Comparison of ENCODE assay signal across 1 cellular context in the genomic region with DNA sequence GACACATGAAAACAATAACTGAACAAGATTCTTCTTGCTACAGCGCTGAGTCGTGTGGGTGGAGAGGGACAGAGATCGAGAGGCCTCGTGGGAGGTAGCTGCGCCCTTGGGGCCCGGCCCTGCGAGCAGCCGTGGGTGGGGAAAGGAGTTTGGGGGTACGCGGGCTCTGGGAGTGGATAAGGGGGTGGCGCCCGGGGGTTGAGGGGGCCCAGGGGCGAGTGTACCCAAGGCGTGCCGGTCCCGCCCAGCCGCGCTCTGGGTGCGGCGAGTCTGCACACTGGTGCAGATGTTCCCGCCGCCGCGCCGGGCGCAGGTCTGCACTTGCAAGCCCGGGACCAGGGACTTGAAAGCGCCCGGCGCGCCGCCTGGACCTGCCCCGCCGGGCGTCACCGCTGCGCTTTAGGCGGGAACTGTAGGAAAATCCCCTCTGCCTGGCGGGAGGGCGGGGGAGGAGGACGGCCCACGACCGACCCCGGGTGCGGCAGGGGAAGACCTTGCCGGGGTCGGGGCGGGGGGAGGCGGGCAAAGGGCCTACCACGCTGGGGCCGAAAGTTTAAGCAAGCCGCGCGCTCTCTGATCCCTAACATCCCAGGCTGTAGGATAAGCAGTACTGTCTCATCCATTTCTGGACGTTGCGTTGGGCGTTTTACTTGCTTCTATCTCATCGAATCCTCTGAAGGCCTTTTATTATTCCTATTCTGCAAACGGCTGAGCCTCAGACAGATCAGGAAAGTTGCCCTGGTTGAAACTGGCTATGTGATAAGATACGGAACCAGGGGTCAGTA.
TF ChIP-seq lines count a peak whose summit lies in the region.

No MANE protein-coding gene starts in this region.

TF ChIP-seq in HepG2, 621 proteins besides CTCF, POLR2A, EP300 and RAD21 (continued from another document and continues in another):
- TF ChIP-seq SETDB1 (CRISPR knock-in tag; IDR thresholded peaks at IDR 0.05; ENCODE audit: borderline replicate concordance) (no peak), ZNF451 (CRISPR knock-in tag; IDR thresholded peaks at IDR 0.05) (no peak), YEATS4 (CRISPR knock-in tag; IDR thresholded peaks at IDR 0.05; ENCODE audit: borderline replicate concordance) (no peak), ZNF564 (CRISPR knock-in tag; IDR thresholded peaks at IDR 0.05) (0 out of 2 replicates have a peak, but pooled peaks have one; percentile 1), HNRNPLL (IDR thresholded peaks at IDR 0.05; ENCODE audit: low read depth, low read length, poor library complexity, severe bottlenecking) (peak; percentile 89), ZNF317 (CRISPR knock-in tag; IDR thresholded peaks at IDR 0.05) (0 out of 2 replicates have a peak, but pooled peaks have one; percentile 17), ZNF10 (CRISPR knock-in tag; IDR thresholded peaks at IDR 0.05; ENCODE audit: borderline replicate concordance, low read depth) (no peak), HOXA3 (CRISPR knock-in tag; IDR thresholded peaks at IDR 0.05) (peak; percentile 33; the same call in 1 of the 2 replicates), ZNF3 (CRISPR knock-in tag; IDR thresholded peaks at IDR 0.05) (no peak), KLF9 (CRISPR knock-in tag; IDR thresholded peaks at IDR 0.05; ENCODE audit: low read depth) (no peak), ZNF235 (CRISPR knock-in tag; IDR thresholded peaks at IDR 0.05; ENCODE audit: borderline replicate concordance) (0 out of 2 replicates have a peak, but pooled peaks have one; percentile 47), POLR2G (IDR thresholded peaks at IDR 0.05; ENCODE audit: low read depth, low read length) (peak; percentile 73), SOX13 (IDR thresholded peaks at IDR 0.05) (no peak), SOX13 (CRISPR knock-in tag; conservative IDR thresholded peaks at IDR 0.05 in 1 of 2, IDR thresholded peaks at IDR 0.05 in 1 of 2) (0 out of 4 replicates have a peak, but pooled peaks of 1 of the 2 experiments have one; percentile 21), GLI4 (CRISPR knock-in tag; IDR thresholded peaks at IDR 0.05; ENCODE audit: borderline replicate concordance) (no peak), SALL1 (CRISPR knock-in tag; IDR thresholded peaks at IDR 0.05) (peak; percentile 15; the same call in 1 of the 2 replicates), ZMYM2 (CRISPR knock-in tag; IDR thresholded peaks at IDR 0.05) (no peak), ZFY (CRISPR knock-in tag; IDR thresholded peaks at IDR 0.05) (peak; percentile 58), KAT2B (IDR thresholded peaks at IDR 0.05; ENCODE audit: borderline replicate concordance, low read depth, low read length) (no peak), NAIF1 (CRISPR knock-in tag; IDR thresholded peaks at IDR 0.05; ENCODE audit: borderline replicate concordance) (peak; percentile 39; the same call in 1 of the 2 replicates), ZNF776 (CRISPR knock-in tag; IDR thresholded peaks at IDR 0.05) (no peak), YY1 (IDR thresholded peaks at IDR 0.05; ENCODE audit: insufficient read depth, insufficient replicate concordance, low read depth, low read length) (peak; percentile 36), ZNF12 (CRISPR knock-in tag; IDR thresholded peaks at IDR 0.05) (no peak), ZNF296 (CRISPR knock-in tag; conservative IDR thresholded peaks at IDR 0.05) (0 out of 2 replicates have a peak, but pooled peaks have one; percentile 24), GABPB1 (CRISPR knock-in tag; IDR thresholded peaks at IDR 0.05) (0 out of 2 replicates have a peak, but pooled peaks have one; percentile 49), REL (CRISPR knock-in tag; conservative IDR thresholded peaks at IDR 0.05) (no peak), PHF20 (CRISPR knock-in tag; IDR thresholded peaks at IDR 0.05) (no peak), PHF21A (CRISPR knock-in tag; IDR thresholded peaks at IDR 0.05) (peak; percentile 50; the same call in 1 of the 2 replicates), ZFX (CRISPR knock-in tag; IDR thresholded peaks at IDR 0.05; ENCODE audit: low read depth) (0 out of 2 replicates have a peak, but pooled peaks have one; percentile 32), CBX1 (IDR thresholded peaks at IDR 0.05; ENCODE audit: low read depth) (no peak)
- TF ChIP-seq, protein P1, sequence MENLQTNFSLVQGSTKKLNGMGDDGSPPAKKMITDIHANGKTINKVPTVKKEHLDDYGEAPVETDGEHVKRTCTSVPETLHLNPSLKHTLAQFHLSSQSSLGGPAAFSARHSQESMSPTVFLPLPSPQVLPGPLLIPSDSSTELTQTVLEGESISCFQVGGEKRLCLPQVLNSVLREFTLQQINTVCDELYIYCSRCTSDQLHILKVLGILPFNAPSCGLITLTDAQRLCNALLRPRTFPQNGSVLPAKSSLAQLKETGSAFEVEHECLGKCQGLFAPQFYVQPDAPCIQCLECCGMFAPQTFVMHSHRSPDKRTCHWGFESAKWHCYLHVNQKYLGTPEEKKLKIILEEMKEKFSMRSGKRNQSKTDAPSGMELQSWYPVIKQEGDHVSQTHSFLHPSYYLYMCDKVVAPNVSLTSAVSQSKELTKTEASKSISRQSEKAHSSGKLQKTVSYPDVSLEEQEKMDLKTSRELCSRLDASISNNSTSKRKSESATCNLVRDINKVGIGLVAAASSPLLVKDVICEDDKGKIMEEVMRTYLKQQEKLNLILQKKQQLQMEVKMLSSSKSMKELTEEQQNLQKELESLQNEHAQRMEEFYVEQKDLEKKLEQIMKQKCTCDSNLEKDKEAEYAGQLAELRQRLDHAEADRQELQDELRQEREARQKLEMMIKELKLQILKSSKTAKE (CRISPR knock-in tag; IDR thresholded peaks at IDR 0.05; ENCODE audit: borderline replicate concordance): peak; percentile 27; the same call in 1 of the 2 replicates
- TF ChIP-seq, protein P2, sequence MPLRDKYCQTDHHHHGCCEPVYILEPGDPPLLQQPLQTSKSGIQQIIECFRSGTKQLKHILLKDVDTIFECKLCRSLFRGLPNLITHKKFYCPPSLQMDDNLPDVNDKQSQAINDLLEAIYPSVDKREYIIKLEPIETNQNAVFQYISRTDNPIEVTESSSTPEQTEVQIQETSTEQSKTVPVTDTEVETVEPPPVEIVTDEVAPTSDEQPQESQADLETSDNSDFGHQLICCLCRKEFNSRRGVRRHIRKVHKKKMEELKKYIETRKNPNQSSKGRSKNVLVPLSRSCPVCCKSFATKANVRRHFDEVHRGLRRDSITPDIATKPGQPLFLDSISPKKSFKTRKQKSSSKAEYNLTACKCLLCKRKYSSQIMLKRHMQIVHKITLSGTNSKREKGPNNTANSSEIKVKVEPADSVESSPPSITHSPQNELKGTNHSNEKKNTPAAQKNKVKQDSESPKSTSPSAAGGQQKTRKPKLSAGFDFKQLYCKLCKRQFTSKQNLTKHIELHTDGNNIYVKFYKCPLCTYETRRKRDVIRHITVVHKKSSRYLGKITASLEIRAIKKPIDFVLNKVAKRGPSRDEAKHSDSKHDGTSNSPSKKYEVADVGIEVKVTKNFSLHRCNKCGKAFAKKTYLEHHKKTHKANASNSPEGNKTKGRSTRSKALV (CRISPR knock-in tag; IDR thresholded peaks at IDR 0.05): peak; percentile 91
- TF ChIP-seq, protein P3, sequence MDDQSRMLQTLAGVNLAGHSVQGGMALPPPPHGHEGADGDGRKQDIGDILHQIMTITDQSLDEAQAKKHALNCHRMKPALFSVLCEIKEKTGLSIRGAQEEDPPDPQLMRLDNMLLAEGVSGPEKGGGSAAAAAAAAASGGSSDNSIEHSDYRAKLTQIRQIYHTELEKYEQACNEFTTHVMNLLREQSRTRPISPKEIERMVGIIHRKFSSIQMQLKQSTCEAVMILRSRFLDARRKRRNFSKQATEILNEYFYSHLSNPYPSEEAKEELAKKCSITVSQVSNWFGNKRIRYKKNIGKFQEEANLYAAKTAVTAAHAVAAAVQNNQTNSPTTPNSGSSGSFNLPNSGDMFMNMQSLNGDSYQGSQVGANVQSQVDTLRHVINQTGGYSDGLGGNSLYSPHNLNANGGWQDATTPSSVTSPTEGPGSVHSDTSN (CRISPR knock-in tag; IDR thresholded peaks at IDR 0.05; ENCODE audit: borderline replicate concordance): no peak
- TF ChIP-seq, protein P4, sequence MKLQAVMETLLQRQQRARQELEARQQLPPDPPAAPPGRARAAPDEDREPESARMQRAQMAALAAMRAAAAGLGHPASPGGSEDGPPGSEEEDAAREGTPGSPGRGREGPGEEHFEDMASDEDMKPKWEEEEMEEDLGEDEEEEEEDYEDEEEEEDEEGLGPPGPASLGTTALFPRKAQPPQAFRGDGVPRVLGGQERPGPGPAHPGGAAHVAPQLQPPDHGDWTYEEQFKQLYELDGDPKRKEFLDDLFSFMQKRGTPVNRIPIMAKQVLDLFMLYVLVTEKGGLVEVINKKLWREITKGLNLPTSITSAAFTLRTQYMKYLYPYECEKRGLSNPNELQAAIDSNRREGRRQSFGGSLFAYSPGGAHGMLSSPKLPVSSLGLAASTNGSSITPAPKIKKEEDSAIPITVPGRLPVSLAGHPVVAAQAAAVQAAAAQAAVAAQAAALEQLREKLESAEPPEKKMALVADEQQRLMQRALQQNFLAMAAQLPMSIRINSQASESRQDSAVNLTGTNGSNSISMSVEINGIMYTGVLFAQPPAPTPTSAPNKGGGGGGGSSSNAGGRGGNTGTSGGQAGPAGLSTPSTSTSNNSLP (IDR thresholded peaks at IDR 0.05; ENCODE audit: low read depth, low read length): no peak
- TF ChIP-seq, protein P5, sequence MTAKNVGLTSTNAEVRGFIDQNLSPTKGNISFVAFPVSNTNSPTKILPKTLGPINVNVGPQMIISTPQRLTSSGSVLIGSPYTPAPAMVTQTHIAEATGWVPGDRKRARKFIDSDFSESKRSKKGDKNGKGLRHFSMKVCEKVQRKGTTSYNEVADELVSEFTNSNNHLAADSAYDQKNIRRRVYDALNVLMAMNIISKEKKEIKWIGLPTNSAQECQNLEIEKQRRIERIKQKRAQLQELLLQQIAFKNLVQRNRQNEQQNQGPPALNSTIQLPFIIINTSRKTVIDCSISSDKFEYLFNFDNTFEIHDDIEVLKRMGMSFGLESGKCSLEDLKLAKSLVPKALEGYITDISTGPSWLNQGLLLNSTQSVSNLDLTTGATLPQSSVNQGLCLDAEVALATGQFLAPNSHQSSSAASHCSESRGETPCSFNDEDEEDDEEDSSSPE (CRISPR knock-in tag; IDR thresholded peaks at IDR 0.05): peak; percentile 92
- TF ChIP-seq, protein P6, sequence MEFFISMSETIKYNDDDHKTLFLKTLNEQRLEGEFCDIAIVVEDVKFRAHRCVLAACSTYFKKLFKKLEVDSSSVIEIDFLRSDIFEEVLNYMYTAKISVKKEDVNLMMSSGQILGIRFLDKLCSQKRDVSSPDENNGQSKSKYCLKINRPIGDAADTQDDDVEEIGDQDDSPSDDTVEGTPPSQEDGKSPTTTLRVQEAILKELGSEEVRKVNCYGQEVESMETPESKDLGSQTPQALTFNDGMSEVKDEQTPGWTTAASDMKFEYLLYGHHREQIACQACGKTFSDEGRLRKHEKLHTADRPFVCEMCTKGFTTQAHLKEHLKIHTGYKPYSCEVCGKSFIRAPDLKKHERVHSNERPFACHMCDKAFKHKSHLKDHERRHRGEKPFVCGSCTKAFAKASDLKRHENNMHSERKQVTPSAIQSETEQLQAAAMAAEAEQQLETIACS (CRISPR knock-in tag; IDR thresholded peaks at IDR 0.05): peak; percentile 15; the same call in 1 of the 2 replicates
- TF ChIP-seq, protein P7, sequence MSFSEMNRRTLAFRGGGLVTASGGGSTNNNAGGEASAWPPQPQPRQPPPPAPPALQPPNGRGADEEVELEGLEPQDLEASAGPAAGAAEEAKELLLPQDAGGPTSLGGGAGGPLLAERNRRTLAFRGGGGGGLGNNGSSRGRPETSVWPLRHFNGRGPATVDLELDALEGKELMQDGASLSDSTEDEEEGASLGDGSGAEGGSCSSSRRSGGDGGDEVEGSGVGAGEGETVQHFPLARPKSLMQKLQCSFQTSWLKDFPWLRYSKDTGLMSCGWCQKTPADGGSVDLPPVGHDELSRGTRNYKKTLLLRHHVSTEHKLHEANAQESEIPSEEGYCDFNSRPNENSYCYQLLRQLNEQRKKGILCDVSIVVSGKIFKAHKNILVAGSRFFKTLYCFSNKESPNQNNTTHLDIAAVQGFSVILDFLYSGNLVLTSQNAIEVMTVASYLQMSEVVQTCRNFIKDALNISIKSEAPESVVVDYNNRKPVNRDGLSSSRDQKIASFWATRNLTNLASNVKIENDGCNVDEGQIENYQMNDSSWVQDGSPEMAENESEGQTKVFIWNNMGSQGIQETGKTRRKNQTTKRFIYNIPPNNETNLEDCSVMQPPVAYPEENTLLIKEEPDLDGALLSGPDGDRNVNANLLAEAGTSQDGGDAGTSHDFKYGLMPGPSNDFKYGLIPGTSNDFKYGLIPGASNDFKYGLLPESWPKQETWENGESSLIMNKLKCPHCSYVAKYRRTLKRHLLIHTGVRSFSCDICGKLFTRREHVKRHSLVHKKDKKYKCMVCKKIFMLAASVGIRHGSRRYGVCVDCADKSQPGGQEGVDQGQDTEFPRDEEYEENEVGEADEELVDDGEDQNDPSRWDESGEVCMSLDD (CRISPR knock-in tag; IDR thresholded peaks at IDR 0.05; ENCODE audit: borderline replicate concordance): peak; percentile 47; the same call in 1 of the 2 replicates
- TF ChIP-seq, protein P8, sequence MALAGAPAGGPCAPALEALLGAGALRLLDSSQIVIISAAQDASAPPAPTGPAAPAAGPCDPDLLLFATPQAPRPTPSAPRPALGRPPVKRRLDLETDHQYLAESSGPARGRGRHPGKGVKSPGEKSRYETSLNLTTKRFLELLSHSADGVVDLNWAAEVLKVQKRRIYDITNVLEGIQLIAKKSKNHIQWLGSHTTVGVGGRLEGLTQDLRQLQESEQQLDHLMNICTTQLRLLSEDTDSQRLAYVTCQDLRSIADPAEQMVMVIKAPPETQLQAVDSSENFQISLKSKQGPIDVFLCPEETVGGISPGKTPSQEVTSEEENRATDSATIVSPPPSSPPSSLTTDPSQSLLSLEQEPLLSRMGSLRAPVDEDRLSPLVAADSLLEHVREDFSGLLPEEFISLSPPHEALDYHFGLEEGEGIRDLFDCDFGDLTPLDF (CRISPR knock-in tag; IDR thresholded peaks at IDR 0.05): peak; percentile 88
- TF ChIP-seq, protein P9, sequence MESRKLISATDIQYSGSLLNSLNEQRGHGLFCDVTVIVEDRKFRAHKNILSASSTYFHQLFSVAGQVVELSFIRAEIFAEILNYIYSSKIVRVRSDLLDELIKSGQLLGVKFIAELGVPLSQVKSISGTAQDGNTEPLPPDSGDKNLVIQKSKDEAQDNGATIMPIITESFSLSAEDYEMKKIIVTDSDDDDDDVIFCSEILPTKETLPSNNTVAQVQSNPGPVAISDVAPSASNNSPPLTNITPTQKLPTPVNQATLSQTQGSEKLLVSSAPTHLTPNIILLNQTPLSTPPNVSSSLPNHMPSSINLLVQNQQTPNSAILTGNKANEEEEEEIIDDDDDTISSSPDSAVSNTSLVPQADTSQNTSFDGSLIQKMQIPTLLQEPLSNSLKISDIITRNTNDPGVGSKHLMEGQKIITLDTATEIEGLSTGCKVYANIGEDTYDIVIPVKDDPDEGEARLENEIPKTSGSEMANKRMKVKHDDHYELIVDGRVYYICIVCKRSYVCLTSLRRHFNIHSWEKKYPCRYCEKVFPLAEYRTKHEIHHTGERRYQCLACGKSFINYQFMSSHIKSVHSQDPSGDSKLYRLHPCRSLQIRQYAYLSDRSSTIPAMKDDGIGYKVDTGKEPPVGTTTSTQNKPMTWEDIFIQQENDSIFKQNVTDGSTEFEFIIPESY (CRISPR knock-in tag; IDR thresholded peaks at IDR 0.05): no peak
